ENCODE assay signal across 23 cellular contexts in the genomic region with DNA sequence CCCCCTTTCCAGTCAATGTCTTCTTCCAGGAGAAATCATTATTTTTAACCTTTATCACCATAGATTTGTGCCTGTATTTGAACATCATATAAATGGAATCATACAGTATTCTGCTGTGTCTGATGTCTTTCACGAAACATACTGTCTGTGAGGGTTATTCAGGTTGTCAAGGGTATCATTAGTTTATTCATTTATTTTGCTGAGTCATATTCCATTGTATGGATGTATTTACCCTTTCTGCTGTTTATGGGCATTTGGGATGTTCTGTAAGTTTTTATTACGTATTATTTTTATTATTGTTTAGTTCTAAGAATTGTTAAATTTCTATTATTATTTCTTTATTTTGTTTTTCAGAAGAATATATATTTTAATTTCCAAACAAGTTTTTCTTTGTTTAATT. TPM values are rescaled to one million over a fixed set of nuclear protein-coding genes. Genes with fewer than 3 reads are reported as not detected.
DNase-seq lines count a peak whose midpoint lies in the region; ATAC-seq, FAIRE-seq and TF ChIP-seq lines count a peak whose summit lies in the region.
"Had no signal": no experiment of that assay in that cellular context is flagged by ENCODE, and none has a peak within 500 bp of the region (broad histone marks: within the 10 kb centered on the region; RNA-seq: fewer than 3 reads in every experiment).

No MANE protein-coding gene starts in this region.

- POLR2A ChIA-PET in activated CD8-positive, alpha-beta T cell treated with anti-CD3 and anti-CD28 coated beads for 36 hours (lab: Charles Lee): no interaction called here
- POLR2A ChIA-PET in activated CD8-positive, alpha-beta T cell treated with anti-CD3 and anti-CD28 coated beads, Interleukin-2, amount 10 ng/mL, durations not matched to agents 7 days and 5 days (lab: Charles Lee): no interaction called here

- H3K27ac ChIP-seq in GM23338 (ENCODE audit: low read depth): no peak overlapping the region

- no peaks in the 10 kb centered on the region for H3K27me3 Mint-ChIP-seq in activated CD8-positive, alpha-beta T cell treated with anti-CD3 and anti-CD28 coated beads for 36 hours
- H3K27me3 Mint-ChIP-seq in activated CD8-positive, alpha-beta T cell treated with anti-CD3 and anti-CD28 coated beads, Interleukin-2, amount 10 ng/mL, durations not matched to agents 7 days and 5 days (ENCODE audit: low read depth): no peaks in the 10 kb centered on the region
- H3K27me3 Mint-ChIP-seq in GM23338 (ENCODE audit: insufficient read depth, low read depth, poor library complexity): peaks cover 8% of the 10 kb centered on the region
- H3K27me3 Mint-ChIP-seq: CD4-positive, CD25-positive, alpha-beta regulatory T cell had no signal

- no peaks in the 10 kb centered on the region for H3K9me3 Mint-ChIP-seq in activated CD8-positive, alpha-beta T cell treated with anti-CD3 and anti-CD28 coated beads for 36 hours
- H3K9me3 Mint-ChIP-seq in activated CD8-positive, alpha-beta T cell treated with anti-CD3 and anti-CD28 coated beads, Interleukin-2, amount 10 ng/mL, durations not matched to agents 7 days and 5 days (ENCODE audit: insufficient read depth): no peaks in the 10 kb centered on the region
- H3K9me3 Mint-ChIP-seq in GM23338: no peaks in the 10 kb centered on the region
- H3K9me3 Mint-ChIP-seq: CD4-positive, CD25-positive, alpha-beta regulatory T cell had no signal

- TF ChIP-seq CTCF in activated CD8-positive, alpha-beta T cell treated with anti-CD3 and anti-CD28 coated beads for 36 hours (IDR thresholded peaks at IDR 0.05): no peak
- TF ChIP-seq CTCF in GM23338 (conservative IDR thresholded peaks at IDR 0.05; ENCODE audit: low read depth in 2 of 2): no peak

- no peaks in the 10 kb centered on the region for H3K36me3 ChIP-seq in GM23338 (ENCODE audit: insufficient read depth)
- H3K36me3 ChIP-seq: BE2C had no signal

- peak overlapping the region; percentile 63 for H3K27ac Mint-ChIP-seq in activated CD8-positive, alpha-beta T cell treated with anti-CD3 and anti-CD28 coated beads for 36 hours
- no peak overlapping the region for H3K27ac Mint-ChIP-seq in activated CD8-positive, alpha-beta T cell treated with anti-CD3 and anti-CD28 coated beads, Interleukin-2, amount 10 ng/mL, durations not matched to agents 7 days and 5 days
- no peak overlapping the region for H3K27ac Mint-ChIP-seq in GM23338
- H3K27ac Mint-ChIP-seq: CD4-positive, CD25-positive, alpha-beta regulatory T cell had no signal

- no peaks in the 10 kb centered on the region for H3K4me1 ChIP-seq in GM23338 (ENCODE audit: insufficient read depth)
- H3K4me1 ChIP-seq: BE2C had no signal

- H3K4me3 Mint-ChIP-seq in activated CD8-positive, alpha-beta T cell treated with anti-CD3 and anti-CD28 coated beads for 36 hours: no peak overlapping the region
- H3K4me3 Mint-ChIP-seq in activated CD8-positive, alpha-beta T cell treated with anti-CD3 and anti-CD28 coated beads, Interleukin-2, amount 10 ng/mL, durations not matched to agents 7 days and 5 days: no peak overlapping the region
- no peak overlapping the region for H3K4me3 Mint-ChIP-seq in GM23338
- H3K4me3 Mint-ChIP-seq: CD4-positive, CD25-positive, alpha-beta regulatory T cell had no signal

- ATAC-seq in activated CD8-positive, alpha-beta T cell treated with anti-CD3 and anti-CD28 coated beads for 36 hours: no peak
- no peak for ATAC-seq in activated CD8-positive, alpha-beta T cell treated with anti-CD3 and anti-CD28 coated beads, Interleukin-2, amount 10 ng/mL, durations not matched to agents 7 days and 5 days
- ATAC-seq in GM23338: no peak
- ATAC-seq: SK-N-SH treated with all-trans-retinoic acid at 6 μM for 48 hours had no signal

- H3F3A ChIP-seq in GM23338 (replicated peaks; ENCODE audit: low read depth): no peaks in the 10 kb centered on the region

- H3K27me3 ChIP-seq in GM23338 (ENCODE audit: insufficient read depth): no peaks in the 10 kb centered on the region
- H3K27me3 ChIP-seq: BE2C had no signal

- CTCF ChIA-PET in activated CD8-positive, alpha-beta T cell treated with anti-CD3 and anti-CD28 coated beads for 36 hours (lab: Charles Lee): no interaction called here
- CTCF ChIA-PET in activated CD8-positive, alpha-beta T cell treated with anti-CD3 and anti-CD28 coated beads, Interleukin-2, amount 10 ng/mL, durations not matched to agents 7 days and 5 days (lab: Charles Lee): no interaction called here

- no peak overlapping the region for H3K4me2 ChIP-seq in GM23338

- H3K9me2 ChIP-seq in GM23338 (ENCODE audit: insufficient read depth): no peaks in the 10 kb centered on the region

- no peak overlapping the region for H2AFZ ChIP-seq in GM23338

- peak; percentile 78 for FAIRE-seq in frontal cortex (lab: Jason Lieb, UNC)
- FAIRE-seq: HTR-8/SVneo had no signal

- H4K20me1 ChIP-seq in GM23338 (replicated peaks; ENCODE audit: insufficient read depth): no peaks in the 10 kb centered on the region

- intact Hi-C loops in activated CD8-positive, alpha-beta T cell treated with anti-CD3 and anti-CD28 coated beads for 36 hours (cut with micrococcal nuclease): no loop called here

- H3K79me2 ChIP-seq in GM23338 (replicated peaks; ENCODE audit: insufficient read depth): no peaks in the 10 kb centered on the region

- H3K4me1 Mint-ChIP-seq in activated CD8-positive, alpha-beta T cell treated with anti-CD3 and anti-CD28 coated beads for 36 hours (ENCODE audit: low read depth): no peaks in the 10 kb centered on the region
- H3K4me1 Mint-ChIP-seq in activated CD8-positive, alpha-beta T cell treated with anti-CD3 and anti-CD28 coated beads, Interleukin-2, amount 10 ng/mL, durations not matched to agents 7 days and 5 days (ENCODE audit: low read depth): no peaks in the 10 kb centered on the region
- H3K4me1 Mint-ChIP-seq in GM23338: peaks cover 3% of the 10 kb centered on the region; the same call in 2 of the 3 replicates

- H3K36me3 Mint-ChIP-seq in activated CD8-positive, alpha-beta T cell treated with anti-CD3 and anti-CD28 coated beads for 36 hours (ENCODE audit: low read depth): peaks cover 8% of the 10 kb centered on the region
- peaks cover 21% of the 10 kb centered on the region for H3K36me3 Mint-ChIP-seq in activated CD8-positive, alpha-beta T cell treated with anti-CD3 and anti-CD28 coated beads, Interleukin-2, amount 10 ng/mL, durations not matched to agents 7 days and 5 days (ENCODE audit: low read depth)
- H3K36me3 Mint-ChIP-seq in GM23338 (ENCODE audit: low read depth): no peaks in the 10 kb centered on the region

- H3K4me3 ChIP-seq in GM23338: no peak overlapping the region

- DNase-seq in activated CD8-positive, alpha-beta T cell treated with anti-CD3 and anti-CD28 coated beads for 36 hours: no peak
- DNase-seq in activated CD8-positive, alpha-beta T cell treated with anti-CD3 and anti-CD28 coated beads, Interleukin-2, amount 10 ng/mL, durations not matched to agents 7 days and 5 days: no peak
- peak; percentile 18 for DNase-seq in NCI-H69 (lab: John Stamatoyannopoulos, UW)
- DNase-seq in frontal cortex (ENCODE audit: low spot score in 2 of 2): no peak
- DNase-seq in KG1 (lab: John Stamatoyannopoulos, UW): no peak
- no peak for DNase-seq in GM23338 (ENCODE audit: low spot score)
- DNase-seq: 8988T; BE2C; CD4-positive, CD25-positive, alpha-beta regulatory T cell; COR-L47; DMS 273 treated with DMSO at 0.1 percent for 48 hours; GF-D8; HCEC 1CT; NCI-H1105; NCI-H1694; NCI-H2081 treated with DMSO at 0.1 percent for 48 hours; NCI-H510A treated with DMSO at 0.1 percent for 48 hours; NCI-H82; RPMI8226; SHP77 treated with DMSO at 0.1 percent for 48 hours had no signal

RNA-seq across cellular contexts. Expression of gene DNPH1, which starts 22.0 kb away (rescaled TPM):
- total RNA-seq in activated CD8-positive, alpha-beta T cell treated with anti-CD3 and anti-CD28 coated beads for 36 hours: 10 to 100 TPM; 86.2 to 86.5 TPM
- total RNA-seq in activated CD8-positive, alpha-beta T cell treated with anti-CD3 and anti-CD28 coated beads, Interleukin-2, amount 10 ng/mL, durations not matched to agents 7 days and 5 days: 10 to 100 TPM; 42.5 to 47.2 TPM
- 13.9 TPM for total RNA-seq in frontal cortex
- total RNA-seq in GM23338 (2014; rRNA removed; shearing (Covaris generic)): 18.0 and 29.2 TPM in 2 replicates
- polyA plus RNA-seq in GM23338 (2016; fragmentation: Nextera tagmentation; extraction: Ambion mirVana): 43.4 and 50.0 TPM in 2 replicates

RNA-seq across cellular contexts. Expression of gene CUL9, which starts 25.3 kb away (rescaled TPM):
- 10 to 100 TPM; 38.8 to 43.1 TPM for total RNA-seq in activated CD8-positive, alpha-beta T cell treated with anti-CD3 and anti-CD28 coated beads for 36 hours
- 10 to 100 TPM; 50.0 to 51.2 TPM for total RNA-seq in activated CD8-positive, alpha-beta T cell treated with anti-CD3 and anti-CD28 coated beads, Interleukin-2, amount 10 ng/mL, durations not matched to agents 7 days and 5 days
- total RNA-seq in frontal cortex: 22.0 TPM
- 11.3 and 14.2 TPM in 2 replicates for total RNA-seq in GM23338 (2014; rRNA removed; shearing (Covaris generic))
- 2.6 and 4.9 TPM in 2 replicates for polyA plus RNA-seq in GM23338 (2016; fragmentation: Nextera tagmentation; extraction: Ambion mirVana)

RNA-seq across cellular contexts. Expression of gene TTBK1, which starts 36.0 kb away (rescaled TPM):
- total RNA-seq in activated CD8-positive, alpha-beta T cell treated with anti-CD3 and anti-CD28 coated beads for 36 hours: under 1 TPM; 0.09 to 0.11 TPM
- total RNA-seq in activated CD8-positive, alpha-beta T cell treated with anti-CD3 and anti-CD28 coated beads, Interleukin-2, amount 10 ng/mL, durations not matched to agents 7 days and 5 days: not detected
- 9.8 TPM for total RNA-seq in frontal cortex
- 1.1 and 1.2 TPM in 2 replicates for total RNA-seq in GM23338 (2014; rRNA removed; shearing (Covaris generic))
- polyA plus RNA-seq in GM23338 (2016; fragmentation: Nextera tagmentation; extraction: Ambion mirVana): 0.14 and 0.29 TPM in 2 replicates
- total RNA-seq: Daoy had no signal
- polyA plus RNA-seq: CD4-positive, CD25-positive, alpha-beta regulatory T cell had no signal

RNA-seq across cellular contexts. Expression of gene SRF, which starts 36.2 kb away (rescaled TPM):
- total RNA-seq in activated CD8-positive, alpha-beta T cell treated with anti-CD3 and anti-CD28 coated beads for 36 hours: 10 to 100 TPM; 34.5 to 35.4 TPM
- total RNA-seq in activated CD8-positive, alpha-beta T cell treated with anti-CD3 and anti-CD28 coated beads, Interleukin-2, amount 10 ng/mL, durations not matched to agents 7 days and 5 days: 10 to 100 TPM; 41.4 to 43.8 TPM
- total RNA-seq in frontal cortex: 9.8 TPM
- 49.7 and 54.9 TPM in 2 replicates for total RNA-seq in GM23338 (2014; rRNA removed; shearing (Covaris generic))
- 9.9 and 13.4 TPM in 2 replicates for polyA plus RNA-seq in GM23338 (2016; fragmentation: Nextera tagmentation; extraction: Ambion mirVana)
